In the genomic region with DNA sequence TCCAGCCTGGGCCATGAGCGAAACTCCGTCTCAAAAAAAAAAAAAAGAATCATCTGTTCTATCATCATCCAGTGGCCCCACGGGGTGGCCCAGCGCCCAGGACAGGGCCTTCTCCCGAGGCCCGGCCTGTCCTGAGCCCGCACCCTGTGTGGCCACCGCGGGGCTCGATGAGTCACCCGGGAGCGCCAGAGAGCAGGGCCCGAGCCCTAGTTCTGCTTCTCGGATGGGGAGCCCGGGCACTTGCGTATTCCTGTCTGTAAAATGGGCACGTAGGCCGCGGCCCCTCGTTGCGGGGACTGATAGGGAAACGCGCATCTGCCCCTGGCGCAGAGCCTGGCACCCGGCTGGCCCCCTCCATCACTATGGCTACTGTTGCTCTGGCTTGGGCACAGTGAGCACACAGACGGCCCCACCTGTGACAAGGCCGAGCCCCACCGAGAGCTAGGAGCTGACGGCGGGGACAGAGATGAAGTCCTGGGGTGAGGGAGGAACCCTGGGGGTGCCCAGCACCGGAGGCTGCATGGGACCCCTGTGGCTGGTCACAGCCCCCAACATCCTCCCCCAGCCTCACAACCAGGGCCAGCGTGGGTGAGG, we compare ENCODE assay signal across 28 cellular contexts.
"Had no signal": no experiment of that assay in that cellular context is flagged by ENCODE, and none has a peak within 500 bp of the region (broad histone marks: within the 10 kb centered on the region; RNA-seq: fewer than 3 reads in every experiment).

No MANE protein-coding gene starts in this region.

- H3K27ac ChIP-seq: brain microvascular endothelial cell, esophagus muscularis mucosa, lower lobe of right lung, ovary, sigmoid colon, upper lobe of left lung, vagina, VCaP had no signal

- H3K4me1 ChIP-seq: esophagus muscularis mucosa, lower lobe of right lung, sigmoid colon, upper lobe of left lung, vagina had no signal

- H3K9me3 ChIP-seq: esophagus muscularis mucosa, lower lobe of right lung, ovary, sigmoid colon, upper lobe of left lung, vagina had no signal

- ATAC-seq: activated naive CD4-positive, alpha-beta T cell treated with anti-CD3 and anti-CD28 coated beads, Interleukin-2, amount 50 U/mL, for 72 hours; activated T-cell treated with anti-CD3 and anti-CD28 coated beads, Interleukin-2, amount 50 U/mL, for 72 hours; left lobe of liver; lower lobe of right lung; natural killer cell; stimulated activated effector memory CD8-positive, alpha-beta T cell treated with anti-CD3 and anti-CD28 coated beads, Interleukin-12 subunit alpha, Interleukin-12 subunit beta, amount 100 ng/mL, for 72 hours; stimulated activated naive CD8-positive, alpha-beta T cell treated with anti-CD3 and anti-CD28 coated beads, Interleukin-15, amount 100 ng/mL, for 72 hours had no signal

- H3K27me3 ChIP-seq: brain microvascular endothelial cell, esophagus muscularis mucosa, ovary, sigmoid colon, upper lobe of left lung, vagina had no signal

- DNase-seq: activated CD4-positive, alpha-beta T cell treated with anti-CD3 and anti-CD28 coated beads for 4 hours; activated CD4-positive, alpha-beta T cell treated with anti-CD3 and anti-CD28 coated beads, Interleukin-2, amount 50 U/mL, for 4 hours; activated naive CD4-positive, alpha-beta T cell; activated T-cell treated with anti-CD3 and anti-CD28 coated beads for 4 hours; activated T-cell treated with anti-CD3 and anti-CD28 coated beads, Interleukin-2, amount 50 U/mL, for 72 hours; aorta; brain microvascular endothelial cell; cortex of kidney; endodermal cell; kidney glomerular epithelial cell; lower lobe of right lung; mesendoderm; natural killer cell; ovary; sigmoid colon; small intestine; stimulated activated CD4-positive, alpha-beta T cell treated with anti-CD3 and anti-CD28 coated beads, Interleukin-4, amount 100 ng/mL, for 24 hours; stimulated activated naive CD8-positive, alpha-beta T cell treated with anti-CD3 and anti-CD28 coated beads, Interleukin-15, amount 100 ng/mL, for 72 hours; substantia nigra; T-helper 1 cell had no signal

- FAIRE-seq: frontal cortex, small intestine had no signal

- H3K4me3 ChIP-seq: esophagus muscularis mucosa, lower lobe of right lung, ovary, sigmoid colon, upper lobe of left lung, vagina had no signal

- H3K36me3 ChIP-seq: ovary had no signal
